8 cellular contexts compared by ENCODE assay signal in the genomic region with DNA sequence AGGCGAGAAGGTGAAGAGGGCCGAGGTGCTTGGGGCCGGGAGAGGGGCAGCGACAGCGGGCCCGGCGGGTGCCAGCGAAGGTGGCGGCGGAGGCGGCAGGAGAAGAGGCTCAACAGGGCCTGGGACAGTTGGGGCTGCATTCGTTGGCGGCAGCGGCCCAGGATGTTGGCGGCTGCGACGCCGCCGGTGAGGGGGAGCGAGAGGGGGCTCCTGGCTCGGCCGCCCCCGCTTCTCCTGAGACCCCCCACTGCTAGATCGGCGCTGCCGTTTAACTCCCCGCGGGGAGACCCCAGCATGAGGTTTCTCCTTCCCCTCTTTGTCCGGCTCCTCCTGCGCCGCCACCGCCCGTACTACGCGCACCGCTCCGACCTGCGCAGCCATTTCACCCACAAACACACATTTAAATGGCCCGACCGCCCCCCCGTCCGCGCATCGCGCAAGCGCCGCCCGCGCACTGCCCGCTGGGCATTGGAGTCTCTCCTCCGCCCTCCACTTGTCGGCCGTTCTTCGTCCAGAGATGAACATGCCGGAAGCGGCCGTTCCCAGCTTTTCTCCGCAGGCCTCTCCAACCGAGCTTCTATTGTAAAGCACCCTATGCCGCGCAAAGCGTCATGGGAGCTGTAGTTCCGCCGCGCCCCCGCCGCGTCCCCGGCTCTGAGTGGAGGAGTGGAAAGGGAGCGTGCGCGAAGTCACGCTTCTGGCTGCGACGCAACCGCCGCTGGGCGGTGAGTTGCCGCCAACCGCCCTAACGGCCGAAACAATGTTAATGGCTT.
DNase-seq lines count a peak whose midpoint lies in the region; ATAC-seq and TF ChIP-seq lines count a peak whose summit lies in the region.

A gene (minus strand): TSS at position 589 of the 773 bp plus-strand sequence. CDS start 64 bp downstream, at position 525.

- ATAC-seq in GM19035 (IDR thresholded peaks at IDR 0.05; ENCODE audit: unreplicated experiment) (peak; percentile 93), HG03354 (IDR thresholded peaks at IDR 0.05; ENCODE audit: poor library complexity, severe bottlenecking, unreplicated experiment) (peak; percentile 92)
- ATAC-seq in activated CD4-positive, CD25-positive, alpha-beta regulatory T cell treated with anti-CD3 and anti-CD28 coated beads, Interleukin-2, amount 50 U/mL, for 24 hours: peak; percentile 89 to 93

- DNase-seq in AG10803 (ENCODE audit: low read depth) (peak; percentile 99), NCI-H446 treated with DMSO at 0.1 percent for 48 hours (lab: John Stamatoyannopoulos, UW) (peak; percentile 99), cerebellar cortex (ENCODE audit: low spot score) (peak; percentile 99), islet precursor cell (peak; percentile 100)
- peak; percentile 94 to 98 (median 97) for DNase-seq in stimulated activated CD4-positive, alpha-beta T cell treated with anti-CD3 and anti-CD28 coated beads, Interleukin-12 subunit alpha, Interleukin-12 subunit beta, amount 100 ng/mL, for 48 hours (ENCODE audit: low read depth in 2 of 3, low spot score in 1 of 3)

- TF ChIP-seq CTCF in AG10803 (conservative IDR thresholded peaks at IDR 0.05; ENCODE audit: low read length): 0 out of 2 replicates have a peak, but pooled peaks have one; percentile 16

- peak within 1 kb of the TSS; percentile 97 for H3K4me3 ChIP-seq in AG10803 (ENCODE audit: low read length)

Comparison
In these comparisons a context has a peak if more than half of its experiments do, and no peak if none do; other contexts are left out.
1. Peak in every context shown above with its lines: DNase-seq, ATAC-seq and H3K4me3 ChIP-seq.